Comparison of ENCODE assay signal across 12 cellular contexts in genomic region chr10:133569801-133570200, GRCh38. TPM values are rescaled to one million over a fixed set of nuclear protein-coding genes. Genes with fewer than 3 reads are reported as not detected.
"Had no signal": no experiment of that assay in that cellular context is flagged by ENCODE, and none has a peak within 500 bp of the region (broad histone marks: within the 10 kb centered on the region; RNA-seq: fewer than 3 reads in every experiment).

No MANE protein-coding gene starts in this region.

RNA-seq across cellular contexts. Expression of gene SYCE1, which starts 4.4 kb away (rescaled TPM):
- total RNA-seq: activated B cell treated with CpG ODN at 0.5 μM for 24 hours; activated CD8-positive, alpha-beta T cell treated with anti-CD3 and anti-CD28 coated beads for 36 hours; dermis blood vessel endothelial cell had no signal
- polyA plus RNA-seq: foreskin keratinocyte had no signal

RNA-seq across cellular contexts. Expression of gene FRG2B, which starts 56.8 kb away (rescaled TPM):
- total RNA-seq: activated B cell treated with CpG ODN at 0.5 μM for 24 hours; activated CD8-positive, alpha-beta T cell treated with anti-CD3 and anti-CD28 coated beads for 36 hours; astrocyte; chondrocyte; dermis blood vessel endothelial cell; foreskin keratinocyte; gastrocnemius medialis; heart left ventricle; T-helper 1 cell treated with Interleukin-12 subunit alpha and Interleukin-12 subunit beta and Interleukin-4 antibody, amounts not matched to agents 30 ng/mL and 1 ng/mL, for 36 hours; T-helper 2 cell treated with Interferon-gamma antibody and Interleukin-4, amounts not matched to agents 100 ng/mL and 5 ng/mL, for 36 hours had no signal
- polyA plus RNA-seq: adipose tissue, esophagus, foreskin keratinocyte, heart left ventricle had no signal
